Comparison of ENCODE assay signal across 1 cellular context in the genomic region with DNA sequence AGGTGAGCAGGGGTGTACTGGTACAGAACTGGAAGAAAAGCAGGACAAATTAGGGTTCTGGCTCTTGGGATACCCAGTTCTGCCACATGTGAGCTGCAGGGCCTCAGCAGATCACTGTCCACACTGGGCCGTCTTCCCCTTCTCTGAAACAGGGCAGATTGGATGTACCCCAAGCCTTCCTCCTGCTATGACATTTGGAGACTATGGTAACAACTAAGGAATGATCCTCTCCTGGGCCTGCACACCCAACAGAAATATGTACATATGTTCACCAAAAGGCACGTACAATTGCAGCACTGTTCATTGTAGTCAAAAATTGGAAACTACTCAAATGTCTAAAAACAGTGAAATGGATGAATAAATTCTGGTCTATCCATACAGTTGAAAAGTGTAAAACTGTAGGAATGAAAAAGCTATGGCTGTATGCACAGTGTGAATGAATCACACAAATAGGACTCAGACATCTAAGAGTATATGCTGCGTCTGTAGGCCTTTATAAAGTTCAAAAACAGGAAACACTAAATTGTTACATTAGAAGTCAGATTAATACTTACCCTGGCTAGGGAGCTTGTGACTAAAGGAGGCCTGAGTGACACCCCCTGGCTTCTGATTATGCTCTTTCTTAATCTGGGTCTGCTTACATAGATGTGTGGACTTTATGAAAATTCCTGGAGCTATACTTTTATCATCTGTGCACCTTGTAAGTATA.
TF ChIP-seq lines count a peak whose summit lies in the region.

No MANE protein-coding gene starts in this region.

TF ChIP-seq in IMR-90, 13 proteins besides CTCF, POLR2A, EP300 and RAD21:
- TF ChIP-seq BHLHE40 (IDR thresholded peaks at IDR 0.05; ENCODE audit: low read depth, low read length) (no peak), RCOR1 (IDR thresholded peaks at IDR 0.05; ENCODE audit: insufficient replicate concordance, low read length) (no peak), MXI1 (IDR thresholded peaks at IDR 0.05; ENCODE audit: borderline replicate concordance, low read depth, low read length) (no peak), SMC3 (IDR thresholded peaks at IDR 0.05; ENCODE audit: low read depth, low read length) (no peak), MAFK (IDR thresholded peaks at IDR 0.05; ENCODE audit: low read depth, low read length) (no peak), CEBPB (IDR thresholded peaks at IDR 0.05; ENCODE audit: low read depth, low read length) (no peak), MAZ (IDR thresholded peaks at IDR 0.05; ENCODE audit: borderline replicate concordance, low read depth, low read length) (no peak), CHD1 (IDR thresholded peaks at IDR 0.05; ENCODE audit: low read depth, low read length) (no peak), RFX5 (IDR thresholded peaks at IDR 0.05; ENCODE audit: low read depth, low read length) (no peak), NFE2L2 (IDR thresholded peaks at IDR 0.05; ENCODE audit: low read depth, low read length) (no peak), FOS (IDR thresholded peaks at IDR 0.05; ENCODE audit: low read depth, low read length) (no peak)
- TF ChIP-seq, protein P1, sequence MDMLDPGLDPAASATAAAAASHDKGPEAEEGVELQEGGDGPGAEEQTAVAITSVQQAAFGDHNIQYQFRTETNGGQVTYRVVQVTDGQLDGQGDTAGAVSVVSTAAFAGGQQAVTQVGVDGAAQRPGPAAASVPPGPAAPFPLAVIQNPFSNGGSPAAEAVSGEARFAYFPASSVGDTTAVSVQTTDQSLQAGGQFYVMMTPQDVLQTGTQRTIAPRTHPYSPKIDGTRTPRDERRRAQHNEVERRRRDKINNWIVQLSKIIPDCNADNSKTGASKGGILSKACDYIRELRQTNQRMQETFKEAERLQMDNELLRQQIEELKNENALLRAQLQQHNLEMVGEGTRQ (IDR thresholded peaks at IDR 0.05; ENCODE audit: low read depth, low read length) = no peak
- TF ChIP-seq, protein P2, sequence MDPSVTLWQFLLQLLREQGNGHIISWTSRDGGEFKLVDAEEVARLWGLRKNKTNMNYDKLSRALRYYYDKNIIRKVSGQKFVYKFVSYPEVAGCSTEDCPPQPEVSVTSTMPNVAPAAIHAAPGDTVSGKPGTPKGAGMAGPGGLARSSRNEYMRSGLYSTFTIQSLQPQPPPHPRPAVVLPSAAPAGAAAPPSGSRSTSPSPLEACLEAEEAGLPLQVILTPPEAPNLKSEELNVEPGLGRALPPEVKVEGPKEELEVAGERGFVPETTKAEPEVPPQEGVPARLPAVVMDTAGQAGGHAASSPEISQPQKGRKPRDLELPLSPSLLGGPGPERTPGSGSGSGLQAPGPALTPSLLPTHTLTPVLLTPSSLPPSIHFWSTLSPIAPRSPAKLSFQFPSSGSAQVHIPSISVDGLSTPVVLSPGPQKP (IDR thresholded peaks at IDR 0.05; ENCODE audit: borderline replicate concordance, low read depth, low read length) = no peak
